13 cellular contexts compared by ENCODE assay signal in the genomic region with DNA sequence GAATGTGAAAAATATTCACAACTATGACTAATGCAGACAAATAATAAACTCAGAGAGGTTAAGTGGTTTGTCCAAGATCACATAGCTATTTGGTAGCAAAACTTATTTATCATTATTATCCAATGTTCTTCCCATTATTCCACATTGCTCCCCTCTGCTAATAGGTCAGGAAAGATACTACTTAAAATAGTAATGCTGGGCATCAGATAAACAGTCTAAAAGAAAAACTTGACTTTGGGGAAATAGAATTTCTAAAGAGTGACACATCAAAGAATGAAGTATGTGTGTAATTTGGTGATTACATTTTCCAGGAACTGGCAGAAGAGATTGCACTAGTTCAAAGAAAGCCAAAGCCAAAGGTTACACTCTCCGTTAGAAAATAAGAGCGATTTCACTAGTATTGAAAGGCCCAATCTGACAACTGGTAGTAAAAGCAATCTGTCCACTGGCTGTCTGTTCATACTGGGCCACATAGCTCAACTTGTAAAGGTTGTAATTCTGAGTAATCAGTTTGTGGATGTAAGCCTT.
DNase-seq lines count a peak whose midpoint lies in the region; ATAC-seq, FAIRE-seq and TF ChIP-seq lines count a peak whose summit lies in the region.
"Had no signal": no experiment of that assay in that cellular context is flagged by ENCODE, and none has a peak within 500 bp of the region (broad histone marks: within the 10 kb centered on the region; RNA-seq: fewer than 3 reads in every experiment).

No MANE protein-coding gene starts in this region.

- no peaks in the 10 kb centered on the region for H3K9me3 ChIP-seq in prostate gland
- H3K9me3 ChIP-seq: colonic mucosa had no signal

- peak overlapping the region; percentile 65 for H3K27ac Mint-ChIP-seq in activated naive CD8-positive, alpha-beta T cell treated with anti-CD3 and anti-CD28 coated beads for 36 hours
- no peak overlapping the region for H3K27ac Mint-ChIP-seq in effector memory CD8-positive, alpha-beta T cell
- H3K27ac Mint-ChIP-seq: H9 had no signal

- DNase-seq in H54 (ENCODE audit: insufficient read length, low spot score) (no peak), iris pigment epithelial cell (ENCODE audit: low read depth) (peak; percentile 78), NCI-H510A (lab: John Stamatoyannopoulos, UW) (no peak), prostate gland (ENCODE audit: low spot score) (no peak)
- DNase-seq in activated naive CD8-positive, alpha-beta T cell treated with anti-CD3 and anti-CD28 coated beads for 36 hours = no peak
- DNase-seq in effector memory CD8-positive, alpha-beta T cell = no peak
- DNase-seq: colonic mucosa, H9, NCI-H1694 treated with DMSO at 0.1 percent for 48 hours, RPMI8226 had no signal

- no peaks in the 10 kb centered on the region for H3K79me2 ChIP-seq in ACC112 (ENCODE audit: control insufficient read depth, insufficient read depth, low read length, unreplicated experiment)

- ATAC-seq in effector memory CD8-positive, alpha-beta T cell (replicated peaks) = no peak
- no peak for ATAC-seq in GM18868 (IDR thresholded peaks at IDR 0.05; ENCODE audit: unreplicated experiment)

- H3K27me3 ChIP-seq in ACC112 (ENCODE audit: insufficient read depth, low read length) (no peaks in the 10 kb centered on the region), prostate gland (replicated peaks; ENCODE audit: insufficient read depth) (no peaks in the 10 kb centered on the region)
- H3K27me3 ChIP-seq: colonic mucosa had no signal

- intact Hi-C loops in prostate gland (cut with DNase I) = no loop called here

- peak overlapping the region; percentile 61 for H3K27ac ChIP-seq in ACC112 (ENCODE audit: low read depth, low read length)
- no peak overlapping the region for H3K27ac ChIP-seq in prostate gland
- H3K27ac ChIP-seq: colonic mucosa had no signal

- peak; percentile 23 for FAIRE-seq in H54 (lab: Jason Lieb, UNC)

- H3K36me3 ChIP-seq in ACC112 (ENCODE audit: insufficient read depth, low read length) (no peaks in the 10 kb centered on the region), prostate gland (no peaks in the 10 kb centered on the region)
- H3K36me3 ChIP-seq: colonic mucosa had no signal

- peaks cover 16% of the 10 kb centered on the region for H3K4me1 Mint-ChIP-seq in activated naive CD8-positive, alpha-beta T cell treated with anti-CD3 and anti-CD28 coated beads for 36 hours
- no peaks in the 10 kb centered on the region for H3K4me1 Mint-ChIP-seq in effector memory CD8-positive, alpha-beta T cell (ENCODE audit: low read depth in 2 of 2)
- H3K4me1 Mint-ChIP-seq: H9 had no signal

- peaks cover 3% of the 10 kb centered on the region for H3K27me3 Mint-ChIP-seq in activated naive CD8-positive, alpha-beta T cell treated with anti-CD3 and anti-CD28 coated beads for 36 hours
- H3K27me3 Mint-ChIP-seq in effector memory CD8-positive, alpha-beta T cell = peaks cover 36 to 38% of the 10 kb centered on the region in 2 donors

- TF ChIP-seq POLR2A in H54 (IDR thresholded peaks at IDR 0.05; ENCODE audit: low read depth, low read length) = no peak
- no peak for TF ChIP-seq POLR2A in prostate gland (IDR thresholded peaks at IDR 0.05)

- peak overlapping the region; percentile 9; the same call in 1 of the 2 replicates for H3K4me3 ChIP-seq in ACC112 (ENCODE audit: low read depth, low read length)
- H3K4me3 ChIP-seq in prostate gland = no peak overlapping the region
- H3K4me3 ChIP-seq: colonic mucosa had no signal

- H3K4me3 Mint-ChIP-seq in activated naive CD8-positive, alpha-beta T cell treated with anti-CD3 and anti-CD28 coated beads for 36 hours = peak overlapping the region; percentile 1
- no peak overlapping the region for H3K4me3 Mint-ChIP-seq in effector memory CD8-positive, alpha-beta T cell
- H3K4me3 Mint-ChIP-seq: H9, neural crest cell had no signal

- H3K36me3 Mint-ChIP-seq in activated naive CD8-positive, alpha-beta T cell treated with anti-CD3 and anti-CD28 coated beads for 36 hours = no peaks in the 10 kb centered on the region
- H3K36me3 Mint-ChIP-seq in effector memory CD8-positive, alpha-beta T cell (ENCODE audit: insufficient read depth) = peaks cover 3% of the 10 kb centered on the region

- no peak for TF ChIP-seq CTCF in prostate gland (IDR thresholded peaks at IDR 0.05)

- H2AFZ ChIP-seq in ACC112 (ENCODE audit: low read length, unreplicated experiment) = peak overlapping the region; percentile 23

- peaks cover 24% of the 10 kb centered on the region for H3K4me1 ChIP-seq in ACC112 (ENCODE audit: control insufficient read depth, insufficient read depth, low read length, unreplicated experiment)
- no peaks in the 10 kb centered on the region for H3K4me1 ChIP-seq in prostate gland (replicated peaks)
- H3K4me1 ChIP-seq: colonic mucosa had no signal

- WGBS in prostate gland = 44% methylated on average over 2 of the region's 2 CpGs

- H3K9me3 Mint-ChIP-seq in activated naive CD8-positive, alpha-beta T cell treated with anti-CD3 and anti-CD28 coated beads for 36 hours = peaks cover 1% of the 10 kb centered on the region
- H3K9me3 Mint-ChIP-seq in effector memory CD8-positive, alpha-beta T cell = no peaks in the 10 kb centered on the region
